8 cellular contexts compared by ENCODE assay signal in the genomic region with DNA sequence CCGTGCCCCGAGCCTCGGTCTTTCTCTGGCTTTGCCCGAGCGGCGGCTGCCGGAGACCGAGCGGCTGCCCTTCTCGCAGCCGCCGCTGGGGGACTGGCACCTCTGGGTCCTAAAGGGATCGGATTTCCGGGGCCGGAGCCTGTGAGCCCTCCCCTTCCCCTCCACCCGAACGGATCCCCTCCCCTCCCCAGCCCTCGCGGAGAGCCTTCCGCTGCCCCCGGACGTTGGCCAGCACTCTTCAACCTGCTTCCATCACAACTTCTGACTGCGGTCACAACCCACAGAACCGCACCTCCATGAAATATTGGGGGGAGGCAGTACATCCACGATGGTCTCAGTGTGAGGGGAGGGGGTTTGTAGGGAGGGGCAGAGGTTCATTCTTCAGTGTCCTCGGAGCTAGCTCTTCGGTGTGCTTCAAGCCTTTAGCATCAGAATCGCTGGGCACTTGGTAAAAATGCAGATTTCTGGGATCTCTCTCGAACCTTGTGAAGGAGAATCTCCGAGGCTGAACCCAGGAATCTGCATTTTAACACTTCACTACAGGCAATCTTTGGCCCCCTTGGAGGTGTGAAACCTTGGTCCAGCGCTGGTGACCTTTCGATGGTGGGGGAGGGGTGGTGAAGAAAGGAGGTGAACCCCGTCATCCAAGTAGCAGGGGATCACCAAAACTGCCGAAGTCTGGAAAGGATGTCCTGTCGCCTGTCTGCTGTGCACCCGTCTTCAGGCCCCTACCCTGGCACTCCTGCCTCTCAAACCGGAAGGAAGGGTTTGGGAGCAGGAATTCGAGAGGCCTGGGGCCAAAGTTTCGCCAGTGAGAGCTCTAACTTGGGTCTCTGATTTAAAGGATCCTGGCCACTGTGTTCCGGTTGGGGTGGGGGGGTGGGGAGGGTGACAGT. TPM values are rescaled to one million over a fixed set of nuclear protein-coding genes. Genes with fewer than 3 reads are reported as not detected.
DNase-seq lines count a peak whose midpoint lies in the region; ATAC-seq, FAIRE-seq and TF ChIP-seq lines count a peak whose summit lies in the region.

No MANE protein-coding gene starts in this region.

- peak overlapping the region; percentile 95 for H3K27ac ChIP-seq in SU-DHL-6 (ENCODE audit: low read depth, low read length)
- peak overlapping the region; percentile 63 for H3K27ac ChIP-seq in parathyroid adenoma
- H3K27ac ChIP-seq in tibial artery, result peak overlapping the region; percentile 91 to 93

- DNase-seq in Daoy (ENCODE audit: low read depth) (peak; percentile 89), H54 (ENCODE audit: insufficient read length, low spot score) (peak; percentile 99), NB4 (ENCODE audit: low read depth) (peak; percentile 94), cardiac septum (ENCODE audit: low spot score) (peak; percentile 97), tibial artery (peak; percentile 91 to 95)
- DNase-seq in activated naive CD8-positive, alpha-beta T cell treated with anti-CD3 and anti-CD28 coated beads, Interleukin-2, amount 50 U/mL, for 24 hours, result peak; percentile 91

- peaks cover 11% of the 10 kb centered on the region for H3K36me3 Mint-ChIP-seq in activated naive CD8-positive, alpha-beta T cell treated with anti-CD3 and anti-CD28 coated beads, Interleukin-2, amount 50 U/mL, for 24 hours (ENCODE audit: low read depth)

- H2AFZ ChIP-seq in SU-DHL-6 (ENCODE audit: low read depth, low read length, severe bottlenecking) (peak overlapping the region; percentile 82), parathyroid adenoma (peak overlapping the region; percentile 73)

- H4K20me1 ChIP-seq in SU-DHL-6 (ENCODE audit: low read depth, low read length), result no peaks in the 10 kb centered on the region

- TF ChIP-seq POLR2A in H54 (IDR thresholded peaks at IDR 0.05; ENCODE audit: low read depth, low read length) (peak; percentile 65), NB4 (IDR thresholded peaks at IDR 0.05; ENCODE audit: extremely low read depth, insufficient read length) (peak; percentile 46)

- peaks cover 43% of the 10 kb centered on the region for H3K4me1 Mint-ChIP-seq in activated naive CD8-positive, alpha-beta T cell treated with anti-CD3 and anti-CD28 coated beads, Interleukin-2, amount 50 U/mL, for 24 hours

- H3K9me2 ChIP-seq in SU-DHL-6 (replicated peaks; ENCODE audit: insufficient read depth, low read length), result no peaks in the 10 kb centered on the region

- TF ChIP-seq CTCF in NB4 (IDR thresholded peaks at IDR 0.05; ENCODE audit: low read depth, low read length), result peak; percentile 39
- no peak for TF ChIP-seq CTCF in SU-DHL-6 (IDR thresholded peaks at IDR 0.05; ENCODE audit: insufficient read depth, low read length, poor library complexity, severe bottlenecking)
- TF ChIP-seq CTCF in parathyroid adenoma (IDR thresholded peaks at IDR 0.05), result peak; percentile 60
- TF ChIP-seq CTCF in tibial artery (IDR thresholded peaks at IDR 0.05), result peak; percentile 67 to 81

- H3K27me3 ChIP-seq in SU-DHL-6 (ENCODE audit: low read length) (no peaks in the 10 kb centered on the region), parathyroid adenoma (ENCODE audit: control insufficient read depth, insufficient read depth, low read length) (no peaks in the 10 kb centered on the region), tibial artery (no peaks in the 10 kb centered on the region)

- no peaks in the 10 kb centered on the region for H3K9me3 Mint-ChIP-seq in activated naive CD8-positive, alpha-beta T cell treated with anti-CD3 and anti-CD28 coated beads, Interleukin-2, amount 50 U/mL, for 24 hours

- H3K79me2 ChIP-seq in SU-DHL-6 (ENCODE audit: insufficient read depth, low read length) (peaks cover 39% of the 10 kb centered on the region), parathyroid adenoma (peaks cover 4% of the 10 kb centered on the region)

- H3K4me3 ChIP-seq in NB4 (ENCODE audit: low read depth, low read length) (peak overlapping the region; percentile 73), SU-DHL-6 (ENCODE audit: insufficient read depth, low read length, poor library complexity, severe bottlenecking) (peak overlapping the region; percentile 94), parathyroid adenoma (ENCODE audit: low read depth, low read length) (peak overlapping the region; percentile 71), tibial artery (peak overlapping the region; percentile 74 to 84)

- H3K4me1 ChIP-seq in parathyroid adenoma (peaks cover 20% of the 10 kb centered on the region), tibial artery (peaks cover 0 to 80% (median 64%) of the 10 kb centered on the region in 4 donors)

- H3K36me3 ChIP-seq in SU-DHL-6 (ENCODE audit: low read length) (no peaks in the 10 kb centered on the region), parathyroid adenoma (ENCODE audit: control insufficient read depth, insufficient read depth, low read length) (no peaks in the 10 kb centered on the region), tibial artery (no peaks in the 10 kb centered on the region)

- H3K4me3 Mint-ChIP-seq in activated naive CD8-positive, alpha-beta T cell treated with anti-CD3 and anti-CD28 coated beads, Interleukin-2, amount 50 U/mL, for 24 hours, result peak overlapping the region; percentile 93

- H3K9ac ChIP-seq in SU-DHL-6 (ENCODE audit: low read length) (peak overlapping the region; percentile 96), parathyroid adenoma (no peak overlapping the region)

- H3K9me3 ChIP-seq in SU-DHL-6 (ENCODE audit: insufficient read depth, low read length) (no peaks in the 10 kb centered on the region), parathyroid adenoma (ENCODE audit: control insufficient read depth, low read length) (no peaks in the 10 kb centered on the region), tibial artery (no peaks in the 10 kb centered on the region)

- peak overlapping the region; percentile 90 for H3K27ac Mint-ChIP-seq in activated naive CD8-positive, alpha-beta T cell treated with anti-CD3 and anti-CD28 coated beads, Interleukin-2, amount 50 U/mL, for 24 hours

- H3K4me2 ChIP-seq in SU-DHL-6 (ENCODE audit: low read depth, low read length, poor library complexity, severe bottlenecking) (peak overlapping the region; percentile 100), parathyroid adenoma (ENCODE audit: low read length) (peak overlapping the region; percentile 85)

- intact Hi-C loops in cardiac septum (cut with DNase I), result loop anchor here (2.0 kb wide), 1 partner anchor 14 kb away; no protein-coding TSS in a partner anchor
- intact Hi-C loops in tibial artery (cut with DNase I; ENCODE audit: low total_unique reads), result no loop called here

- no peaks in the 10 kb centered on the region for H3K27me3 Mint-ChIP-seq in activated naive CD8-positive, alpha-beta T cell treated with anti-CD3 and anti-CD28 coated beads, Interleukin-2, amount 50 U/mL, for 24 hours

- FAIRE-seq in H54 (lab: Jason Lieb, UNC), result no peak

- H3F3A ChIP-seq in SU-DHL-6 (ENCODE audit: insufficient read depth), result peaks cover 9% of the 10 kb centered on the region; the same call in 1 of the 2 replicates

- ATAC-seq in activated naive CD8-positive, alpha-beta T cell treated with anti-CD3 and anti-CD28 coated beads, Interleukin-2, amount 50 U/mL, for 24 hours, result peak; percentile 68

RNA-seq across cellular contexts. Expression of gene PPP1R9B, which starts 0.8 kb away (rescaled TPM):
- total RNA-seq in Daoy (2014; rRNA removed; shearing (Covaris generic)), result 28.8 and 36.3 TPM in 2 replicates
- total RNA-seq in cardiac septum, result 46.1 TPM

RNA-seq across cellular contexts. Expression of gene SGCA, which starts 14.5 kb away (rescaled TPM):
- 0.51 and 1.3 TPM in 2 replicates for total RNA-seq in Daoy (2014; rRNA removed; shearing (Covaris generic))
- total RNA-seq in cardiac septum, result 159 TPM

RNA-seq across cellular contexts. Expression of gene SAMD14, which starts 21.3 kb away (rescaled TPM):
- total RNA-seq in Daoy (2014; rRNA removed; shearing (Covaris generic)), result 1.7 and 2.6 TPM in 2 replicates
- total RNA-seq in cardiac septum, result 4.4 TPM

RNA-seq across cellular contexts. Expression of gene COL1A1, which starts 50.1 kb away (rescaled TPM):
- total RNA-seq in Daoy (2014; rRNA removed; shearing (Covaris generic)), result 288 and 336 TPM in 2 replicates
- 142 TPM for total RNA-seq in cardiac septum

RNA-seq across cellular contexts. Expression of gene PDK2, which starts 56.1 kb away (rescaled TPM):
- total RNA-seq in Daoy (2014; rRNA removed; shearing (Covaris generic)), result 4.5 and 5.7 TPM in 2 replicates
- total RNA-seq in cardiac septum, result 131 TPM

Comparison
In these comparisons a context has a peak if more than half of its experiments do, and no peak if none do; other contexts are left out.
1. Peak in every context shown above with its lines: DNase-seq, ATAC-seq, H3K4me3 ChIP-seq and H3K27ac ChIP-seq.
2. RNA of gene SGCA, which starts 14.5 kb away (total RNA-seq): 159 TPM in cardiac septum (single experiment); 0.51 to 1.3 TPM in Daoy; every median in the first group is over 10 times any median in the second.